28 cellular contexts compared by ENCODE assay signal in genomic region chr17:37339321-37339720, GRCh38. TPM values are rescaled to one million over a fixed set of nuclear protein-coding genes. Genes with fewer than 3 reads are reported as not detected.
DNase-seq lines count a peak whose midpoint lies in the region; ATAC-seq and TF ChIP-seq lines count a peak whose summit lies in the region.
"Had no signal": no experiment of that assay in that cellular context is flagged by ENCODE, and none has a peak within 500 bp of the region (broad histone marks: within the 10 kb centered on the region; RNA-seq: fewer than 3 reads in every experiment).

No MANE protein-coding gene starts in this region.

- H3K27ac ChIP-seq in VCaP = peak overlapping the region; percentile 14; the same call in 1 of the 2 replicates
- H3K27ac ChIP-seq: KMS-11, right atrium auricular region, SJCRH30, spleen, suprapubic skin had no signal

- in situ Hi-C loops in G401 (cut with HindIII; ENCODE audit: low sequenced_read_pairs) = no loop called here

- no peak for ATAC-seq in HG03565 (IDR thresholded peaks at IDR 0.05; ENCODE audit: unreplicated experiment)
- ATAC-seq: naive thymus-derived CD4-positive, alpha-beta T cell; stimulated activated naive B cell treated with anti-CD40 and anti-IgM and Interleukin-4, amounts not matched to agents 10 μg/mL and 1 μg/mL and 100 μg/mL, for 72 hours; T-cell had no signal

- TF ChIP-seq CTCF in VCaP (conservative IDR thresholded peaks at IDR 0.05) (no peak), choroid plexus epithelial cell (conservative IDR thresholded peaks at IDR 0.05; ENCODE audit: low read depth, low read length) (no peak)

- DNase-seq in G401 (ENCODE audit: low spot score) (peak; percentile 41), choroid plexus epithelial cell (ENCODE audit: low read depth) (peak; percentile 66), myocyte (ENCODE audit: low read depth) (peak; percentile 10), HT-29 (ENCODE audit: low spot score) (no peak)
- DNase-seq in stimulated activated CD4-positive, alpha-beta T cell treated with anti-CD3 and anti-CD28 coated beads, Interleukin-2, amount 100 ng/mL, for 48 hours = no peak
- DNase-seq: activated CD4-positive, CD25-positive, alpha-beta regulatory T cell treated with anti-CD3 and anti-CD28 coated beads, Interleukin-2, amount 50 U/mL, for 72 hours; activated effector memory CD4-positive, alpha-beta T cell treated with anti-CD3 and anti-CD28 coated beads, Interleukin-2, amount 50 U/mL, for 16 hours; amniotic stem cell; dorsolateral prefrontal cortex; EL; head of caudate nucleus; HFFc6; mesendoderm; naive thymus-derived CD4-positive, alpha-beta T cell; NCI-H526; SJCRH30; spleen; stimulated activated CD4-positive, alpha-beta T cell treated with anti-CD3 and anti-CD28 coated beads, Interleukin-4, amount 100 ng/mL, for 1 hour; stimulated activated naive B cell treated with anti-CD40 and anti-IgM and Interleukin-4, amounts not matched to agents 10 μg/mL and 1 μg/mL and 100 μg/mL, for 72 hours; T-cell had no signal

- no peak overlapping the region for H3K4me3 ChIP-seq in choroid plexus epithelial cell (ENCODE audit: low read depth, low read length)
- H3K4me3 ChIP-seq: dorsolateral prefrontal cortex, right atrium auricular region, SJCRH30, spleen, suprapubic skin had no signal

RNA-seq across cellular contexts. Expression of gene C17orf78, which starts 36.5 kb away (rescaled TPM):
- not detected in 2 replicates for total RNA-seq in G401 (2014; rRNA removed; shearing (Covaris generic))
- not detected in 2 replicates for total RNA-seq in myocyte
- polyA plus RNA-seq in myocyte (2012) = 0.10 TPM
- not detected in 2 replicates for total RNA-seq in HT-29 (2014; rRNA removed; shearing (Covaris generic))
- total RNA-seq: dorsolateral prefrontal cortex; HFFc6; naive thymus-derived CD4-positive, alpha-beta T cell; osteocyte; right atrium auricular region; SJCRH30; spleen; suprapubic skin; T-cell; urinary bladder had no signal
- polyA plus RNA-seq: CD14-positive monocyte; naive thymus-derived CD4-positive, alpha-beta T cell; spleen; urinary bladder had no signal

Comparison
In these comparisons a context has a peak if more than half of its experiments do, and no peak if none do; other contexts are left out.
1. DNase-seq: peak in G401 (single experiment), choroid plexus epithelial cell (single experiment) and myocyte (single experiment); none in stimulated activated CD4-positive, alpha-beta T cell treated with anti-CD3 and anti-CD28 coated beads, Interleukin-2, amount 100 ng/mL, for 48 hours (0 of 2) and HT-29 (single experiment).